ENCODE assay signal across 8 cellular contexts in the genomic region with DNA sequence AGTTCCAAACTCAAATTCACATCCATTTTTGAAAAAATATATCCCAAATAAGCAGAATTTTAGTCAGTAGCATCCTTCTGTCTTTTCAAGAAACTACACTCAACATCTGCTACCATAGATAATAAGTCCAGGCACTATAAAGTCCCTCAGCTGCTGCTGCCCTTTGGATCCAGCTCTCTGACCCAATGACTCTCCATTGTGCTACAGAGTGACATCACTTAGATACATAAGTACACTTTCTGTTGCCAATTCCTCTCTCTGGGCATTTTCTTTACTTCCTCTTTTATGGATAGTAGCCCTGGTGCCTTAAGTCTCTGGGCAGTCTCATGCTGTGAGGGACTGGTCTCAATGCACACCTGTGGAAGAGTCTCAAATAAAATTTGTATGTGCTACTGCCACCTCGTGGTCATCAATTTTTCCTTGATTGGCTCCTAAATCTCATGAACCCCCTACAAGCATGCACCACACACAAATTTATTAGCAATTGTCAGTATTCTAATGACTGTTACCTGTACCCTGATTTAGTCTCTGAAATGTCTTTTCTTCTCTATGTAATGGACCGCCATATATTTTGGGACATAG.
A peak's percentile ranks its signal among the peaks of the same experiment; 100 is the strongest.
DNase-seq lines count a peak whose midpoint lies in the region; ATAC-seq, FAIRE-seq and TF ChIP-seq lines count a peak whose summit lies in the region.

No MANE protein-coding gene starts in this region.

- no peak overlapping the region for H3K27ac ChIP-seq in GM23338 (ENCODE audit: low read depth)

- H3K4me1 Mint-ChIP-seq in GM23338 (peaks cover 5% of the 10 kb centered on the region; the same call in 2 of the 3 replicates), osteocyte (ENCODE audit: unreplicated experiment) (no peaks in the 10 kb centered on the region), T-helper 17 cell (no peaks in the 10 kb centered on the region)

- H3K9me3 Mint-ChIP-seq in GM23338: peaks cover 21% of the 10 kb centered on the region
- peaks cover 20% of the 10 kb centered on the region for H3K9me3 Mint-ChIP-seq in osteocyte (ENCODE audit: unreplicated experiment)

- H2AFZ ChIP-seq in GM23338: no peak overlapping the region

- H3K9me3 ChIP-seq in T-helper 17 cell (ENCODE audit: control insufficient read depth, low read length, poor library complexity, severe bottlenecking): no peaks in the 10 kb centered on the region

- no peaks in the 10 kb centered on the region for H4K20me1 ChIP-seq in GM23338 (replicated peaks; ENCODE audit: insufficient read depth)

- no peaks in the 10 kb centered on the region for H3K9me2 ChIP-seq in GM23338 (ENCODE audit: insufficient read depth)

- peaks cover 3% of the 10 kb centered on the region; the same call in 1 of the 2 replicates for H3K4me1 ChIP-seq in GM23338 (ENCODE audit: insufficient read depth)

- H3K27ac Mint-ChIP-seq in GM23338 (no peak overlapping the region), osteocyte (ENCODE audit: unreplicated experiment) (no peak overlapping the region), T-helper 17 cell (no peak overlapping the region)

- no peaks in the 10 kb centered on the region for H3F3A ChIP-seq in GM23338 (replicated peaks; ENCODE audit: low read depth)

- H3K27me3 Mint-ChIP-seq in GM23338 (ENCODE audit: insufficient read depth, low read depth, poor library complexity): peaks cover 2% of the 10 kb centered on the region
- H3K27me3 Mint-ChIP-seq in osteocyte (ENCODE audit: unreplicated experiment): no peaks in the 10 kb centered on the region
- H3K27me3 Mint-ChIP-seq in T-helper 17 cell: no peaks in the 10 kb centered on the region

- peak; percentile 41 to 69 for TF ChIP-seq CTCF in GM23338 (conservative IDR thresholded peaks at IDR 0.05; ENCODE audit: low read depth in 2 of 2)
- TF ChIP-seq CTCF in bronchial epithelial cell (IDR thresholded peaks at IDR 0.05; ENCODE audit: insufficient read depth, low read length, severe bottlenecking): peak; percentile 38
- TF ChIP-seq CTCF in osteocyte (IDR thresholded peaks at IDR 0.05): peak; percentile 54

- H3K27me3 ChIP-seq in GM23338 (ENCODE audit: insufficient read depth): no peaks in the 10 kb centered on the region
- H3K27me3 ChIP-seq in bronchial epithelial cell (ENCODE audit: control insufficient read depth, insufficient read depth, low read length): no peaks in the 10 kb centered on the region

- H3K4me3 ChIP-seq in GM23338 (no peak overlapping the region), bronchial epithelial cell (ENCODE audit: low read depth, low read length) (no peak overlapping the region)

- ATAC-seq in GM23338 (peak; percentile 93), T-helper 17 cell (no peak)

- H3K79me2 ChIP-seq in GM23338 (replicated peaks; ENCODE audit: insufficient read depth): no peaks in the 10 kb centered on the region

- FAIRE-seq in bronchial epithelial cell (lab: Jason Lieb, UNC): peak; percentile 7

- no peak overlapping the region for H3K4me3 Mint-ChIP-seq in GM23338
- H3K4me3 Mint-ChIP-seq in osteocyte (ENCODE audit: unreplicated experiment): no peak overlapping the region
- no peak overlapping the region for H3K4me3 Mint-ChIP-seq in T-helper 17 cell

- H3K36me3 ChIP-seq in GM23338 (ENCODE audit: insufficient read depth) (no peaks in the 10 kb centered on the region; the same call in 1 of the 2 replicates), bronchial epithelial cell (ENCODE audit: control insufficient read depth, insufficient read depth, low read length) (no peaks in the 10 kb centered on the region)

- DNase-seq in NCI-H748 (lab: John Stamatoyannopoulos, UW; ENCODE audit: unreplicated experiment) (peak; percentile 68), NCI-H748 treated with DMSO at 0.1 percent for 48 hours (lab: John Stamatoyannopoulos, UW) (no peak), GM23338 (ENCODE audit: low spot score) (peak; percentile 89), M059J (ENCODE audit: low read depth) (peak; percentile 7), bronchial epithelial cell (ENCODE audit: low read depth) (peak; percentile 50), osteocyte (ENCODE audit: extremely low spot score, unreplicated experiment) (no peak), T-helper 17 cell (no peak)
- no peak for DNase-seq in activated T-cell treated with anti-CD3 and anti-CD28 coated beads, Interleukin-2, amount 50 U/mL, for 1 hour

- peaks cover 16% of the 10 kb centered on the region; the same call in 2 of the 3 replicates for H3K36me3 Mint-ChIP-seq in GM23338 (ENCODE audit: low read depth)
- no peaks in the 10 kb centered on the region for H3K36me3 Mint-ChIP-seq in osteocyte (ENCODE audit: unreplicated experiment)
- H3K36me3 Mint-ChIP-seq in T-helper 17 cell (ENCODE audit: low read depth): no peaks in the 10 kb centered on the region

- no peak overlapping the region for H3K4me2 ChIP-seq in GM23338

TF ChIP-seq in GM23338, 12 proteins besides CTCF, POLR2A, EP300 and RAD21:
- TF ChIP-seq CREB1 (CRISPR knock-in tag; IDR thresholded peaks at IDR 0.05; ENCODE audit: low read depth): peak; percentile 17; the same call in 1 of the 2 replicates
- TF ChIP-seq ZNF462 (CRISPR knock-in tag; IDR thresholded peaks at IDR 0.05): peak; percentile 43; the same call in 1 of the 2 replicates
- TF ChIP-seq ETS1 (IDR thresholded peaks at IDR 0.05): no peak
- TF ChIP-seq ZNF114 (CRISPR knock-in tag; IDR thresholded peaks at IDR 0.05): no peak
- TF ChIP-seq JUNB (IDR thresholded peaks at IDR 0.05; ENCODE audit: unreplicated experiment): no peak
- TF ChIP-seq STAT1 (IDR thresholded peaks at IDR 0.05; ENCODE audit: unreplicated experiment): no peak
TF ChIP-seq in GM23338: peak in this region for 2.

Comparison
In these comparisons a context has a peak if more than half of its experiments do, and no peak if none do; other contexts are left out.
1. DNase-seq: peak in NCI-H748 (single experiment), GM23338 (single experiment), M059J (single experiment) and bronchial epithelial cell (single experiment); none in NCI-H748 treated with DMSO at 0.1 percent for 48 hours (single experiment), osteocyte (single experiment), T-helper 17 cell (0 of 3) and activated T-cell treated with anti-CD3 and anti-CD28 coated beads, Interleukin-2, amount 50 U/mL, for 1 hour (single experiment).
2. Peak in every context shown above with its lines, with median percentiles within 50 percentile points of each other: CTCF ChIP-seq.